In the genomic region with DNA sequence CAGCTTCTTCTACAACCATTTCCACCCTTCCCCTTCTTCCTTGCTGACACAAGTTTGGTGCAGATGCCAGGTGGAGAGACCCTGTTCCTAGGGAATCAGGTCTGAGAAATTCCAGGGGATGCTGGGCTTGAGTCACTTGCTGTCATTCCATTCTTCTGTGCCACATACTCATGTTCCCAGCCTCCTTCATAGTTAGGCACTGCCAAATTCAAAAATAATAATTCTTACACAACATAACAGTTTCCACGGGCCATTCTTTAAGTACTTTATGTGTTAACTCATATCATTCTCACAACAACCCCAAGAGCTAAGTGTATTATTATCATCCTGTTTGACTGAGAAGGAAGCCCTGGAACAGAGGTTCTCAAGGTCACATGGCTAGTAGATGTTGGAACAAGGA, we compare ENCODE assay signal across 22 cellular contexts.
"Had no signal": no experiment of that assay in that cellular context is flagged by ENCODE, and none has a peak within 500 bp of the region (broad histone marks: within the 10 kb centered on the region; RNA-seq: fewer than 3 reads in every experiment).

No MANE protein-coding gene starts in this region.

- H3K27ac Mint-ChIP-seq: activated CD8-positive, alpha-beta T cell treated with anti-CD3 and anti-CD28 coated beads for 36 hours; T-cell had no signal

- FAIRE-seq: bronchial epithelial cell had no signal

- H3K36me3 Mint-ChIP-seq: T-cell had no signal

- ATAC-seq: activated CD8-positive, alpha-beta T cell treated with anti-CD3 and anti-CD28 coated beads for 36 hours; body of pancreas; T-cell had no signal

- H3K27me3 ChIP-seq: body of pancreas, MG63 had no signal

- H3K27ac ChIP-seq: body of pancreas, WERI-Rb-1 had no signal

- H3K9me3 ChIP-seq: body of pancreas, MG63 had no signal

- H3K4me3 Mint-ChIP-seq: activated CD8-positive, alpha-beta T cell treated with anti-CD3 and anti-CD28 coated beads for 36 hours; T-cell had no signal

- H3K36me3 ChIP-seq: MG63, WERI-Rb-1 had no signal

- H3K4me1 ChIP-seq: body of pancreas had no signal

- H3K4me3 ChIP-seq: body of pancreas, MG63 had no signal

- H3K9me3 Mint-ChIP-seq: activated CD8-positive, alpha-beta T cell treated with anti-CD3 and anti-CD28 coated beads for 36 hours; T-cell had no signal

- DNase-seq: activated CD4-positive, alpha-beta T cell treated with anti-CD3 and anti-CD28 coated beads for 4 hours; activated CD8-positive, alpha-beta memory T cell treated with anti-CD3 and anti-CD28 coated beads, Interleukin-2, amount 50 U/mL, for 4 hours; activated CD8-positive, alpha-beta T cell treated with anti-CD3 and anti-CD28 coated beads for 36 hours; activated naive CD4-positive, alpha-beta T cell treated with anti-CD3 and anti-CD28 coated beads, Interleukin-2, amount 50 U/mL, for 16 hours; aorta; body of pancreas; central memory CD4-positive, alpha-beta T cell; MG63; MV-4-11; NCI-H1092 treated with DMSO at 0.1 percent for 48 hours; NCI-H1417 treated with DMSO at 0.1 percent for 48 hours; NCI-H1694; NCI-H2029 treated with DMSO at 0.1 percent for 48 hours; NCI-H345; NCI-H510A; NCI-H526 treated with DMSO at 0.1 percent for 48 hours; NCI-H82; SIG-M5; T-cell; T-helper 2 cell; WERI-Rb-1 had no signal
